Comparison of ENCODE assay signal across 7 cellular contexts in the genomic region with DNA sequence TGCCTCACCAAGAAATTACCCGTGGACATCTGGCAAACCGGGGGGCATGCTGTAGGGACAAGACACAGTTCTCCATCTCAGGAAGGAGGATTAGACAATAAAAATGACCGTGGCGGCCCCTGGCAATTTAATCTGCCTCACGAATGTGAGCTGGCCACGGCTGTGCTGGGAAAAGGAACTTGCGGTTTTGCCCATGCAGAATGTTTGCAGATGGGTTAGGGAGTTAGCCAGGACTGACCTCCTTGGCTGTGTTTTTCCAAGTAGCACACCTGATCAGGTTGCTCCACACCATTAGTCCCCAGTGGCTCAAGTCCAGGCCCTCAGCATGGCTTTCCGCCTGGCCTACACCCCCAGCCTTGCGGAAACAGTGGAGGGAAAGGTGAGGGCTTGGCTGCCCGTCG. TPM values are rescaled to one million over a fixed set of nuclear protein-coding genes. Genes with fewer than 3 reads are reported as not detected.
DNase-seq lines count a peak whose midpoint lies in the region; TF ChIP-seq lines count a peak whose summit lies in the region.

No MANE protein-coding gene starts in this region.

- H3K27ac ChIP-seq in SJCRH30: peak overlapping the region; percentile 85
- H3K27ac ChIP-seq in hepatocyte: peak overlapping the region; percentile 98
- peak overlapping the region; percentile 37 for H3K27ac ChIP-seq in subcutaneous abdominal adipose tissue (ENCODE audit: low read depth, low read length)

- peak overlapping the region; percentile 92 for H3K27ac Mint-ChIP-seq in HFFc6
- H3K27ac Mint-ChIP-seq in activated T-cell treated with anti-CD3 and anti-CD28 coated beads, Interleukin-2, amount 50 U/mL, for 24 hours: no peak overlapping the region

- H3K4me3 Mint-ChIP-seq in HFFc6: peak overlapping the region; percentile 54; the same call in 1 of the 2 replicates
- H3K4me3 Mint-ChIP-seq in activated T-cell treated with anti-CD3 and anti-CD28 coated beads, Interleukin-2, amount 50 U/mL, for 24 hours: no peak overlapping the region

- H3K27me3 Mint-ChIP-seq in HFFc6 (ENCODE audit: insufficient read depth): peaks cover 10% of the 10 kb centered on the region
- H3K27me3 Mint-ChIP-seq in activated T-cell treated with anti-CD3 and anti-CD28 coated beads, Interleukin-2, amount 50 U/mL, for 24 hours: no peaks in the 10 kb centered on the region

- H3K79me2 ChIP-seq in hepatocyte: peaks cover 4% of the 10 kb centered on the region

- H3K9ac ChIP-seq in subcutaneous abdominal adipose tissue (ENCODE audit: low read length in 5 of 5): no peak overlapping the region

- no peaks in the 10 kb centered on the region; the same call in 1 of the 2 replicates for H3K36me3 Mint-ChIP-seq in HFFc6 (ENCODE audit: low read depth)
- H3K36me3 Mint-ChIP-seq in activated T-cell treated with anti-CD3 and anti-CD28 coated beads, Interleukin-2, amount 50 U/mL, for 24 hours (ENCODE audit: low read depth): peaks cover 77% of the 10 kb centered on the region

- peak overlapping the region; percentile 52 for H3K4me2 ChIP-seq in hepatocyte

- no peaks in the 10 kb centered on the region for H3K9me3 Mint-ChIP-seq in HFFc6
- no peaks in the 10 kb centered on the region for H3K9me3 Mint-ChIP-seq in activated T-cell treated with anti-CD3 and anti-CD28 coated beads, Interleukin-2, amount 50 U/mL, for 24 hours

- peaks cover 76% of the 10 kb centered on the region for H3K4me1 Mint-ChIP-seq in HFFc6 (ENCODE audit: low read depth)
- H3K4me1 Mint-ChIP-seq in activated T-cell treated with anti-CD3 and anti-CD28 coated beads, Interleukin-2, amount 50 U/mL, for 24 hours (ENCODE audit: low read depth): peaks cover 22% of the 10 kb centered on the region

- H3K4me3 ChIP-seq in SJCRH30 (peak overlapping the region; percentile 1; the same call in 1 of the 2 replicates), hepatocyte (no peak overlapping the region), subcutaneous abdominal adipose tissue (ENCODE audit: low read depth in 1 of 5, low read length in 5 of 5) (no peak overlapping the region)

- H3K9me2 ChIP-seq in hepatocyte (replicated peaks; ENCODE audit: insufficient read depth): no peaks in the 10 kb centered on the region

- no peak overlapping the region for H2AFZ ChIP-seq in hepatocyte

- H3K36me3 ChIP-seq in SJCRH30 (no peaks in the 10 kb centered on the region), hepatocyte (replicated peaks; ENCODE audit: insufficient read depth, low read depth) (no peaks in the 10 kb centered on the region), subcutaneous abdominal adipose tissue (ENCODE audit: control insufficient read depth in 5 of 5, insufficient read depth in 5 of 5, low read length in 5 of 5) (peaks cover 0 to 28% (median 9%) of the 10 kb centered on the region in 5 donors)

- WGBS in hepatocyte (ENCODE audit: low lambda C conversion rate, missing lambda C conversion rate): 55% methylated on average over 11 of the region's 11 CpGs

- H3K4me1 ChIP-seq in SJCRH30: peaks cover 73% of the 10 kb centered on the region
- peaks cover 62% of the 10 kb centered on the region for H3K4me1 ChIP-seq in hepatocyte (ENCODE audit: insufficient read depth)
- peaks cover 27 to 91% (median 76%) of the 10 kb centered on the region in 5 donors for H3K4me1 ChIP-seq in subcutaneous abdominal adipose tissue (ENCODE audit: control insufficient read depth in 5 of 5, insufficient read depth in 5 of 5, low read length in 5 of 5)

- TF ChIP-seq CTCF in HFFc6 (IDR thresholded peaks at IDR 0.05) (no peak), hepatocyte (IDR thresholded peaks at IDR 0.05; ENCODE audit: poor library complexity) (no peak)

- H3K9me3 ChIP-seq in SJCRH30 (replicated peaks) (no peaks in the 10 kb centered on the region), hepatocyte (ENCODE audit: low read depth) (no peaks in the 10 kb centered on the region), subcutaneous abdominal adipose tissue (ENCODE audit: control insufficient read depth in 5 of 5, low read length in 5 of 5) (no peaks in the 10 kb centered on the region)

- DNase-seq in HFFc6 (no peak), SJCRH30 (peak; percentile 82 to 88), hepatocyte (ENCODE audit: low spot score) (no peak)
- DNase-seq in activated T-cell treated with anti-CD3 and anti-CD28 coated beads, Interleukin-2, amount 50 U/mL, for 24 hours: no peak
- no peak for DNase-seq in stimulated activated naive CD4-positive, alpha-beta T cell treated with Interleukin-2 at 50 U/mL for 16 hours (lab: John Stamatoyannopoulos, UW)
- no peak for DNase-seq in stimulated activated CD4-positive, alpha-beta T cell treated with anti-CD3 and anti-CD28 coated beads, Interleukin-15, amount 100 ng/mL, for 24 hours

- no peaks in the 10 kb centered on the region for H3K27me3 ChIP-seq in SJCRH30
- no peaks in the 10 kb centered on the region for H3K27me3 ChIP-seq in hepatocyte
- no peaks in the 10 kb centered on the region for H3K27me3 ChIP-seq in subcutaneous abdominal adipose tissue (ENCODE audit: control insufficient read depth in 5 of 5, insufficient read depth in 4 of 5, low read length in 5 of 5)

- no peaks in the 10 kb centered on the region for H4K20me1 ChIP-seq in hepatocyte (ENCODE audit: insufficient read depth, poor library complexity, severe bottlenecking)

RNA-seq across cellular contexts. Expression of gene TPCN1, which starts 20.8 kb away (rescaled TPM):
- 10 to 100 TPM; 19.0 to 33.3 (median 20.6) TPM for total RNA-seq in HFFc6 (2021; fragmentation: NEBNext Ultra II Directional; extraction: Animal tissue kit (Norgen Biotek cat#: 25700))
- total RNA-seq in SJCRH30 (2014; rRNA removed; shearing (Covaris generic)): 14.3 and 18.4 TPM in 2 replicates
- total RNA-seq in hepatocyte: 16.9 and 20.1 TPM in 2 replicates
- 31.3 and 32.1 TPM in 2 replicates for polyA plus RNA-seq in hepatocyte

RNA-seq across cellular contexts. Expression of gene RITA1, which starts 56.5 kb away (rescaled TPM):
- 10 to 100 TPM; 18.0 to 20.9 (median 18.7) TPM for total RNA-seq in HFFc6 (2021; fragmentation: NEBNext Ultra II Directional; extraction: Animal tissue kit (Norgen Biotek cat#: 25700))
- total RNA-seq in SJCRH30 (2014; rRNA removed; shearing (Covaris generic)): 20.2 and 22.0 TPM in 2 replicates
- total RNA-seq in hepatocyte: 16.1 and 19.1 TPM in 2 replicates
- polyA plus RNA-seq in hepatocyte: 15.7 and 26.9 TPM in 2 replicates

RNA-seq across cellular contexts. Expression of gene DDX54, which starts 56.7 kb away (rescaled TPM):
- total RNA-seq in HFFc6 (2021; fragmentation: NEBNext Ultra II Directional; extraction: Animal tissue kit (Norgen Biotek cat#: 25700)): 10 to 100 TPM; 60.1 to 71.0 (median 61.9) TPM
- total RNA-seq in SJCRH30 (2014; rRNA removed; shearing (Covaris generic)): 43.7 and 47.6 TPM in 2 replicates
- 32.3 and 52.6 TPM in 2 replicates for total RNA-seq in hepatocyte
- 36.0 and 37.8 TPM in 2 replicates for polyA plus RNA-seq in hepatocyte

Comparison
In these comparisons a context has a peak if more than half of its experiments do, and no peak if none do; other contexts are left out.
1. DNase-seq: peak in SJCRH30 (2 of 2); none in HFFc6 (single experiment), hepatocyte (single experiment), activated T-cell treated with anti-CD3 and anti-CD28 coated beads, Interleukin-2, amount 50 U/mL, for 24 hours (single experiment), stimulated activated naive CD4-positive, alpha-beta T cell treated with Interleukin-2 at 50 U/mL for 16 hours (single experiment) and stimulated activated CD4-positive, alpha-beta T cell treated with anti-CD3 and anti-CD28 coated beads, Interleukin-15, amount 100 ng/mL, for 24 hours (single experiment).
2. H3K27ac ChIP-seq: peak in every context shown above with its lines; median percentile 98 in hepatocyte; 85 in SJCRH30; 37 in subcutaneous abdominal adipose tissue.